ENCODE assay signal across 11 cellular contexts in the genomic region with DNA sequence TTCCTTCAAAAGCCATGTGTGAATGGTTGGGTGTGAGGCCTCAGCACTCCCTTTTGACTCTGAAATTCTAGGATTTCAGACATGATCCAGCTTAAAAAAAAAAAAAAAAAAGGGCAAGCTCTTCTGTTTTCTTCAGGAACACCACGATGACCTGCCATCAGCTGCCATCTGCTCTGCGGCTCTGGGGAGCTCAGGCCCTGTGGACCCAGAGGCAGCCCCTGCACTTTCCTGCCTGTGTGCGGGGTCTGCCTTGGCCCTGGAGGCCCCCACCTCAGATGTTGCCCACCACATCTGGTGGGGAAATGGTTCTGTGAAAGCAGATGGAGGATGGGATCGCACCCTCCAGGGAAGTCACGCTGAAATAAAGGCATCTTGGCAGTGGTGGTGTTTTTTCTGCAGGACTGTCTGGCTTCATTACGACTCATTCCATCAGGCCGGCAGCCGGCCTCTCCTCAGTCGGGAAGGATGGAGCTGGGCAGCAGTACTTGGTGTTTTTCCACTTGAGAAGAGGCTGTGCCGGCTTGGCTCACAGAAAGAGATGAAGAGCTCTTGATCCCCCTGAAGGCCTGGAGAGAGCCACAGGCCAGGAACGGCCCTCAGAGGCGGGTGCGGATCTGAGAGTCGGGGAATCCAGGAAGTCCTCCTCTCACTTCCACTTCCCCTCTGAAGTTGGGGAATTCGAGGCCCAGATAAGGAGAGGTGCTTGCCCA.
DNase-seq lines count a peak whose midpoint lies in the region; ATAC-seq and TF ChIP-seq lines count a peak whose summit lies in the region.
"Had no signal": no experiment of that assay in that cellular context is flagged by ENCODE, and none has a peak within 500 bp of the region (broad histone marks: within the 10 kb centered on the region; RNA-seq: fewer than 3 reads in every experiment).

No MANE protein-coding gene starts in this region.

- no peak overlapping the region for H3K4me3 ChIP-seq in psoas muscle
- H3K4me3 ChIP-seq: pancreas had no signal

- H3K4me1 Mint-ChIP-seq in Calu3 (ENCODE audit: low read depth, unreplicated experiment) (peaks cover 9% of the 10 kb centered on the region), WTC11 (peaks cover 10% of the 10 kb centered on the region; the same call in 1 of the 2 replicates), glutamatergic neuron (ENCODE audit: low read depth, unreplicated experiment) (peaks cover 46% of the 10 kb centered on the region)
- H3K4me1 Mint-ChIP-seq in activated T-helper 1 cell treated with anti-CD3 and anti-CD28 coated beads, Interleukin-12 subunit alpha, Interleukin-12 subunit beta, Interleukin-2, Interleukin-4 antibody, amounts not matched to agents 30 ng/mL and 10 ng/mL and 1 ng/mL, durations not matched to agents 14 hours and 24 hours and 36 hours (ENCODE audit: low read depth), result no peaks in the 10 kb centered on the region
- no peaks in the 10 kb centered on the region for H3K4me1 Mint-ChIP-seq in stimulated activated naive B cell treated with anti-CD40 and anti-IgM and Interleukin-4, amounts not matched to agents 10 μg/mL and 1 μg/mL and 100 μg/mL, for 72 hours
- H3K4me1 Mint-ChIP-seq: activated B cell treated with CpG ODN at 0.5 μM for 24 hours had no signal

- H3K36me3 Mint-ChIP-seq in Calu3 (ENCODE audit: insufficient read depth, unreplicated experiment), result no peaks in the 10 kb centered on the region
- H3K36me3 Mint-ChIP-seq in WTC11, result no peaks in the 10 kb centered on the region
- no peaks in the 10 kb centered on the region for H3K36me3 Mint-ChIP-seq in glutamatergic neuron (ENCODE audit: unreplicated experiment)
- H3K36me3 Mint-ChIP-seq in activated T-helper 1 cell treated with anti-CD3 and anti-CD28 coated beads, Interleukin-12 subunit alpha, Interleukin-12 subunit beta, Interleukin-2, Interleukin-4 antibody, amounts not matched to agents 30 ng/mL and 10 ng/mL and 1 ng/mL, durations not matched to agents 14 hours and 24 hours and 36 hours (ENCODE audit: low read depth), result no peaks in the 10 kb centered on the region
- no peaks in the 10 kb centered on the region for H3K36me3 Mint-ChIP-seq in stimulated activated naive B cell treated with anti-CD40 and anti-IgM and Interleukin-4, amounts not matched to agents 10 μg/mL and 1 μg/mL and 100 μg/mL, for 72 hours
- H3K36me3 Mint-ChIP-seq: type B pancreatic cell had no signal

- H3K4me3 Mint-ChIP-seq in Calu3 (ENCODE audit: low read depth, unreplicated experiment), result no peak overlapping the region
- no peak overlapping the region for H3K4me3 Mint-ChIP-seq in WTC11
- H3K4me3 Mint-ChIP-seq in glutamatergic neuron (ENCODE audit: unreplicated experiment), result peak overlapping the region; percentile 63
- H3K4me3 Mint-ChIP-seq in activated T-helper 1 cell treated with anti-CD3 and anti-CD28 coated beads, Interleukin-12 subunit alpha, Interleukin-12 subunit beta, Interleukin-2, Interleukin-4 antibody, amounts not matched to agents 30 ng/mL and 10 ng/mL and 1 ng/mL, durations not matched to agents 14 hours and 24 hours and 36 hours, result no peak overlapping the region
- no peak overlapping the region for H3K4me3 Mint-ChIP-seq in stimulated activated naive B cell treated with anti-CD40 and anti-IgM and Interleukin-4, amounts not matched to agents 10 μg/mL and 1 μg/mL and 100 μg/mL, for 72 hours
- H3K4me3 Mint-ChIP-seq: activated B cell treated with CpG ODN at 0.5 μM for 24 hours, type B pancreatic cell had no signal

- H3K27ac Mint-ChIP-seq in Calu3 (ENCODE audit: unreplicated experiment) (peak overlapping the region; percentile 7), WTC11 (peak overlapping the region; percentile 41; the same call in 1 of the 2 replicates), glutamatergic neuron (ENCODE audit: unreplicated experiment) (peak overlapping the region; percentile 75)
- no peak overlapping the region for H3K27ac Mint-ChIP-seq in activated T-helper 1 cell treated with anti-CD3 and anti-CD28 coated beads, Interleukin-12 subunit alpha, Interleukin-12 subunit beta, Interleukin-2, Interleukin-4 antibody, amounts not matched to agents 30 ng/mL and 10 ng/mL and 1 ng/mL, durations not matched to agents 14 hours and 24 hours and 36 hours
- H3K27ac Mint-ChIP-seq in stimulated activated naive B cell treated with anti-CD40 and anti-IgM and Interleukin-4, amounts not matched to agents 10 μg/mL and 1 μg/mL and 100 μg/mL, for 72 hours, result no peak overlapping the region
- H3K27ac Mint-ChIP-seq: activated B cell treated with CpG ODN at 0.5 μM for 24 hours, type B pancreatic cell had no signal

- peak overlapping the region; percentile 46 for H3K27ac ChIP-seq in psoas muscle

- ATAC-seq in WTC11, result no peak
- peak in 3 of 4 donors; percentile 17 to 52 (median 40) for ATAC-seq in psoas muscle
- no peak for ATAC-seq in stimulated activated naive B cell treated with anti-CD40 and anti-IgM and Interleukin-4, amounts not matched to agents 10 μg/mL and 1 μg/mL and 100 μg/mL, for 72 hours (replicated peaks)
- ATAC-seq in GM19463 (IDR thresholded peaks at IDR 0.05; ENCODE audit: unreplicated experiment), result no peak

- no peaks in the 10 kb centered on the region for H3K27me3 ChIP-seq in psoas muscle (ENCODE audit: insufficient read depth in 3 of 3, low read length in 2 of 3)
- H3K27me3 ChIP-seq: pancreas had no signal

- TF ChIP-seq CTCF in Calu3 (IDR thresholded peaks at IDR 0.05; ENCODE audit: unreplicated experiment), result no peak
- no peak for TF ChIP-seq CTCF in WTC11 (IDR thresholded peaks at IDR 0.05)
- TF ChIP-seq CTCF in glutamatergic neuron (IDR thresholded peaks at IDR 0.05; ENCODE audit: partially characterized antibody, unreplicated experiment), result no peak
- no peak for TF ChIP-seq CTCF in psoas muscle (IDR thresholded peaks at IDR 0.05)

- POLR2A ChIA-PET in WTC11 (lab: Charles Lee), result interaction anchor here (0.7 kb wide), 1 partner anchor 12 kb away, joined by 3 read pairs; no protein-coding TSS in a partner anchor

- H3K27me3 Mint-ChIP-seq in Calu3 (ENCODE audit: unreplicated experiment) (no peaks in the 10 kb centered on the region), WTC11 (ENCODE audit: low read depth) (no peaks in the 10 kb centered on the region), glutamatergic neuron (ENCODE audit: unreplicated experiment) (peaks cover 14% of the 10 kb centered on the region)
- no peaks in the 10 kb centered on the region for H3K27me3 Mint-ChIP-seq in activated T-helper 1 cell treated with anti-CD3 and anti-CD28 coated beads, Interleukin-12 subunit alpha, Interleukin-12 subunit beta, Interleukin-2, Interleukin-4 antibody, amounts not matched to agents 30 ng/mL and 10 ng/mL and 1 ng/mL, durations not matched to agents 14 hours and 24 hours and 36 hours (ENCODE audit: insufficient read depth)
- H3K27me3 Mint-ChIP-seq in stimulated activated naive B cell treated with anti-CD40 and anti-IgM and Interleukin-4, amounts not matched to agents 10 μg/mL and 1 μg/mL and 100 μg/mL, for 72 hours, result no peaks in the 10 kb centered on the region
- H3K27me3 Mint-ChIP-seq: activated B cell treated with CpG ODN at 0.5 μM for 24 hours, type B pancreatic cell had no signal

- no peaks in the 10 kb centered on the region for H3K36me3 ChIP-seq in psoas muscle (ENCODE audit: insufficient read depth in 1 of 2, low read depth in 1 of 2)
- H3K36me3 ChIP-seq: pancreas had no signal

- DNase-seq in Calu3, result no peak
- no peak for DNase-seq in WTC11 (ENCODE audit: low spot score)
- peak; percentile 65 for DNase-seq in glutamatergic neuron
- DNase-seq in psoas muscle, result peak; percentile 48 to 72
- no peak for DNase-seq in NCI-H1930 (lab: John Stamatoyannopoulos, UW)
- DNase-seq in activated T-helper 1 cell treated with anti-CD3 and anti-CD28 coated beads, Interleukin-12 subunit alpha, Interleukin-12 subunit beta, Interleukin-2, Interleukin-4 antibody, amounts not matched to agents 30 ng/mL and 10 ng/mL and 1 ng/mL, durations not matched to agents 14 hours and 24 hours and 36 hours (ENCODE audit: low spot score), result no peak
- no peak for DNase-seq in stimulated activated naive B cell treated with anti-CD40 and anti-IgM and Interleukin-4, amounts not matched to agents 10 μg/mL and 1 μg/mL and 100 μg/mL, for 72 hours
- DNase-seq: activated B cell treated with CpG ODN at 0.5 μM for 24 hours had no signal

- CTCF ChIA-PET in Calu3 (lab: Charles Lee), result interaction anchor here (0.6 to 1.0 kb wide), 7 partner anchors 10 to 1392 kb away, joined by 3 to 14 read pairs (median 4); no protein-coding TSS in a partner anchor
- CTCF ChIA-PET in WTC11 (lab: Charles Lee), result interaction anchor here (0.6 to 1.8 kb wide), 5 partner anchors 9 to 277 kb away, joined by 3 to 9 read pairs (median 5); no protein-coding TSS in a partner anchor

- WGBS in psoas muscle, 3 donors, result 44 to 54% (median 46%) methylated on average over 15 of the region's 15 CpGs

- no peaks in the 10 kb centered on the region for H3K4me1 ChIP-seq in psoas muscle
- H3K4me1 ChIP-seq: pancreas had no signal

- no TSS peak for BruUV-seq in Calu3 (replicated peaks; lab: Mats Ljungman, UMichigan)

- H3K9me3 ChIP-seq in psoas muscle, result no peaks in the 10 kb centered on the region
- H3K9me3 ChIP-seq: pancreas had no signal

- intact Hi-C loops in Calu3 (cut with micrococcal nuclease; ENCODE audit: unreplicated experiment), result no loop called here
- intact Hi-C loops in psoas muscle (cut with DNase I), result no loop called here
- intact Hi-C loops in activated T-helper 1 cell treated with anti-CD3 and anti-CD28 coated beads, Interleukin-12 subunit alpha, Interleukin-12 subunit beta, Interleukin-2, Interleukin-4 antibody, amounts not matched to agents 30 ng/mL and 10 ng/mL and 1 ng/mL, durations not matched to agents 14 hours and 24 hours and 36 hours (cut with micrococcal nuclease), result no loop called here

- H3K9me3 Mint-ChIP-seq in Calu3 (ENCODE audit: low read depth, unreplicated experiment), result no peaks in the 10 kb centered on the region
- no peaks in the 10 kb centered on the region for H3K9me3 Mint-ChIP-seq in WTC11
- peaks cover 21% of the 10 kb centered on the region for H3K9me3 Mint-ChIP-seq in glutamatergic neuron (ENCODE audit: unreplicated experiment)
- H3K9me3 Mint-ChIP-seq in activated T-helper 1 cell treated with anti-CD3 and anti-CD28 coated beads, Interleukin-12 subunit alpha, Interleukin-12 subunit beta, Interleukin-2, Interleukin-4 antibody, amounts not matched to agents 30 ng/mL and 10 ng/mL and 1 ng/mL, durations not matched to agents 14 hours and 24 hours and 36 hours, result no peaks in the 10 kb centered on the region
- H3K9me3 Mint-ChIP-seq in stimulated activated naive B cell treated with anti-CD40 and anti-IgM and Interleukin-4, amounts not matched to agents 10 μg/mL and 1 μg/mL and 100 μg/mL, for 72 hours, result no peaks in the 10 kb centered on the region
- H3K9me3 Mint-ChIP-seq: activated B cell treated with CpG ODN at 0.5 μM for 24 hours, type B pancreatic cell had no signal

TF ChIP-seq in WTC11, 78 proteins besides CTCF, POLR2A, EP300 and RAD21:
- TF ChIP-seq ZNF423 (CRISPR knock-in tag; IDR thresholded peaks at IDR 0.05), result no peak

Comparison
In these comparisons a context has a peak if more than half of its experiments do, and no peak if none do; other contexts are left out.
1. DNase-seq: peak in glutamatergic neuron (single experiment) and psoas muscle (2 of 2); none in Calu3 (single experiment), WTC11 (single experiment), NCI-H1930 (0 of 2), activated T-helper 1 cell treated with anti-CD3 and anti-CD28 coated beads, Interleukin-12 subunit alpha, Interleukin-12 subunit beta, Interleukin-2, Interleukin-4 antibody, amounts not matched to agents 30 ng/mL and 10 ng/mL and 1 ng/mL, durations not matched to agents 14 hours and 24 hours and 36 hours (single experiment) and stimulated activated naive B cell treated with anti-CD40 and anti-IgM and Interleukin-4, amounts not matched to agents 10 μg/mL and 1 μg/mL and 100 μg/mL, for 72 hours (single experiment).
2. H3K27ac Mint-ChIP-seq: peak in Calu3 (single experiment), WTC11 (single experiment) and glutamatergic neuron (single experiment); none in activated T-helper 1 cell treated with anti-CD3 and anti-CD28 coated beads, Interleukin-12 subunit alpha, Interleukin-12 subunit beta, Interleukin-2, Interleukin-4 antibody, amounts not matched to agents 30 ng/mL and 10 ng/mL and 1 ng/mL, durations not matched to agents 14 hours and 24 hours and 36 hours (single experiment) and stimulated activated naive B cell treated with anti-CD40 and anti-IgM and Interleukin-4, amounts not matched to agents 10 μg/mL and 1 μg/mL and 100 μg/mL, for 72 hours (single experiment).
3. ATAC-seq: peak in psoas muscle (3 of 4); none in WTC11 (single experiment), stimulated activated naive B cell treated with anti-CD40 and anti-IgM and Interleukin-4, amounts not matched to agents 10 μg/mL and 1 μg/mL and 100 μg/mL, for 72 hours (0 of 2) and GM19463 (single experiment).